ENCODE assay signal across 30 cellular contexts in the genomic region with DNA sequence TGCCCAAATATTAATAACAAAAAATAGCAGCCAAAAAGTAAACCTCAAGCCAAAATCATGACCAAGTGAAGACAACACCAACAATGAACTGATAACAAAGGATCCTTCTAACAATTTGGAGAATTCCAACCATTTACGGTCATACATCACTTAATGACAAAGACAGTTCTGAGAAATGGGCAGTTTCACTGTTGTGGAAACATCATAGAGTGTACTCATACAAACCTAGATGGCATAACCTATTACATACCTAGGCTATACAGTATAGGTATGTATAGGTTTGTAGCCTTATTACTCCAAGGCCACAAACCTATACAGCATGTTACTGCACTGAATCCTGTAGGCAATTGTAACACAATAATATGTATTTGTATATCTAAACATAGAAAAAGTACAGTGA.
"Had no signal": no experiment of that assay in that cellular context is flagged by ENCODE, and none has a peak within 500 bp of the region (broad histone marks: within the 10 kb centered on the region; RNA-seq: fewer than 3 reads in every experiment).

No MANE protein-coding gene starts in this region.

- H3K36me3 ChIP-seq: brain microvascular endothelial cell, gastrocnemius medialis had no signal

- ATAC-seq: activated T-cell treated with anti-CD3 and anti-CD28 coated beads, Interleukin-2, amount 50 U/mL, for 72 hours; esophagus mucosa; foreskin keratinocyte; gastrocnemius medialis; heart left ventricle; T-helper 17 cell had no signal

- H3K4me1 ChIP-seq: heart left ventricle had no signal

- H3K27ac ChIP-seq: brain microvascular endothelial cell, coronary artery, dorsolateral prefrontal cortex, foreskin keratinocyte, gastrocnemius medialis, heart left ventricle had no signal

- H3K27me3 ChIP-seq: brain microvascular endothelial cell, dorsolateral prefrontal cortex, foreskin keratinocyte, gastrocnemius medialis, heart left ventricle had no signal

- H3K27ac Mint-ChIP-seq: activated CD4-positive, alpha-beta memory T cell treated with anti-CD3 and anti-CD28 coated beads, Interleukin-2, amount 10 ng/mL, durations not matched to agents 7 days and 5 days; activated naive CD4-positive, alpha-beta T cell treated with anti-CD3 and anti-CD28 coated beads, Interleukin-2, amount 10 ng/mL, durations not matched to agents 7 days and 5 days; activated naive CD8-positive, alpha-beta T cell; activated T-cell treated with anti-CD3 and anti-CD28 coated beads, Interleukin-2, amount 50 U/mL, for 24 hours; activated T-cell treated with anti-CD3 and anti-CD28 coated beads, Interleukin-2, amount 50 U/mL, for 72 hours; dendritic cell treated with granulocyte-macrophage colony-stimulating factor and Interleukin-4, amounts not matched to agents 40 ng/mL and 50 ng/mL, for 4 days; endodermal cell; T-helper 17 cell; T-helper 2 cell treated with Interferon-gamma antibody and Interleukin-4, amounts not matched to agents 5 μg/mL and 100 μg/mL, for 36 hours had no signal

- H3K4me1 Mint-ChIP-seq: activated CD4-positive, alpha-beta memory T cell treated with anti-CD3 and anti-CD28 coated beads, Interleukin-2, amount 10 ng/mL, durations not matched to agents 7 days and 5 days; activated naive CD4-positive, alpha-beta T cell treated with anti-CD3 and anti-CD28 coated beads, Interleukin-2, amount 10 ng/mL, durations not matched to agents 7 days and 5 days; central memory CD8-positive, alpha-beta T cell had no signal

- DNase-seq: activated CD4-positive, alpha-beta memory T cell treated with anti-CD3 and anti-CD28 coated beads, Interleukin-2, amount 10 ng/mL, durations not matched to agents 7 days and 5 days; activated CD4-positive, alpha-beta T cell treated with anti-CD3 and anti-CD28 coated beads for 48 hours; activated CD4-positive, CD25-positive, alpha-beta regulatory T cell; activated CD4-positive, CD25-positive, alpha-beta regulatory T cell treated with anti-CD3 and anti-CD28 coated beads, Interleukin-2, amount 50 U/mL, for 72 hours; activated CD8-positive, alpha-beta memory T cell treated with anti-CD3 and anti-CD28 coated beads, Interleukin-2, amount 50 U/mL, for 48 hours; activated gamma-delta T cell; activated naive CD4-positive, alpha-beta T cell; activated naive CD4-positive, alpha-beta T cell treated with anti-CD3 and anti-CD28 coated beads, Interleukin-2, amount 10 ng/mL, durations not matched to agents 7 days and 5 days; activated T-cell treated with anti-CD3 and anti-CD28 coated beads for 4 hours; activated T-cell treated with anti-CD3 and anti-CD28 coated beads, Interleukin-2, amount 50 U/mL, for 24 hours; activated T-cell treated with anti-CD3 and anti-CD28 coated beads, Interleukin-2, amount 50 U/mL, for 72 hours; amniotic stem cell; anterior cingulate cortex; brain microvascular endothelial cell; dorsolateral prefrontal cortex; effector memory CD4-positive, alpha-beta T cell; endodermal cell; foreskin keratinocyte; gastrocnemius medialis; glutamatergic neuron; heart left ventricle; T-helper 1 cell; T-helper 17 cell; T1000 had no signal

- H3K9me3 Mint-ChIP-seq: activated CD4-positive, alpha-beta memory T cell treated with anti-CD3 and anti-CD28 coated beads, Interleukin-2, amount 10 ng/mL, durations not matched to agents 7 days and 5 days; activated naive CD4-positive, alpha-beta T cell treated with anti-CD3 and anti-CD28 coated beads, Interleukin-2, amount 10 ng/mL, durations not matched to agents 7 days and 5 days; activated T-cell treated with anti-CD3 and anti-CD28 coated beads, Interleukin-2, amount 50 U/mL, for 24 hours; activated T-cell treated with anti-CD3 and anti-CD28 coated beads, Interleukin-2, amount 50 U/mL, for 72 hours; central memory CD8-positive, alpha-beta T cell; dendritic cell treated with granulocyte-macrophage colony-stimulating factor and Interleukin-4, amounts not matched to agents 40 ng/mL and 50 ng/mL, for 4 days; endodermal cell; T-helper 2 cell treated with Interferon-gamma antibody and Interleukin-4, amounts not matched to agents 5 μg/mL and 100 μg/mL, for 36 hours had no signal

- H3K4me3 Mint-ChIP-seq: activated CD4-positive, alpha-beta memory T cell treated with anti-CD3 and anti-CD28 coated beads, Interleukin-2, amount 10 ng/mL, durations not matched to agents 7 days and 5 days; activated naive CD4-positive, alpha-beta T cell treated with anti-CD3 and anti-CD28 coated beads, Interleukin-2, amount 10 ng/mL, durations not matched to agents 7 days and 5 days; activated naive CD8-positive, alpha-beta T cell; activated T-cell treated with anti-CD3 and anti-CD28 coated beads, Interleukin-2, amount 50 U/mL, for 24 hours; activated T-cell treated with anti-CD3 and anti-CD28 coated beads, Interleukin-2, amount 50 U/mL, for 72 hours; central memory CD8-positive, alpha-beta T cell; dendritic cell treated with granulocyte-macrophage colony-stimulating factor and Interleukin-4, amounts not matched to agents 40 ng/mL and 50 ng/mL, for 4 days; endodermal cell; T-helper 17 cell; T-helper 2 cell treated with Interferon-gamma antibody and Interleukin-4, amounts not matched to agents 5 μg/mL and 100 μg/mL, for 36 hours had no signal

- H3K27me3 Mint-ChIP-seq: activated CD4-positive, alpha-beta memory T cell treated with anti-CD3 and anti-CD28 coated beads, Interleukin-2, amount 10 ng/mL, durations not matched to agents 7 days and 5 days; activated naive CD8-positive, alpha-beta T cell; activated T-cell treated with anti-CD3 and anti-CD28 coated beads, Interleukin-2, amount 50 U/mL, for 24 hours; central memory CD8-positive, alpha-beta T cell; dendritic cell treated with granulocyte-macrophage colony-stimulating factor and Interleukin-4, amounts not matched to agents 40 ng/mL and 50 ng/mL, for 4 days; T-helper 17 cell had no signal

- H3K4me3 ChIP-seq: coronary artery, dorsolateral prefrontal cortex, gastrocnemius medialis, heart left ventricle had no signal

- H3K9me3 ChIP-seq: gastrocnemius medialis, heart left ventricle had no signal
